In the genomic region with DNA sequence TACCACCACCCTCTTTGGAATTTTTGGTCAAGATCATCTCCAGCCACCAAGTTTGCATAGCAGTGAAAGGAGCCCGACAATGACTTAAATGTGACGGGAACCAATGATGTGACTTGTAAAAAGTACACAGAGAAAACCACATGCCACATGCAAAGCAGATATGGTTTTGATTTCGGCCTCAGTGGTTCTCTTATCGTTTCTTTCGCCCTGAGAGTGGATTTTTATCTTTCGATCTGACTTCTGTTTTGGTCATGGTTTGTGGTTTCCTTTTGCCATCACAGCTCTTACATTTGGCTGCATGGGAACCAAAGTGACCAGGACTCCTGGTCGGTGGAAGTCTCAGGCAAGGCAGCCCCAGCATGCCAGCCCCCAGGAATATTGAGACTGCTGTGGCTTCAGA, we compare ENCODE assay signal across 8 cellular contexts. TPM values are rescaled to one million over a fixed set of nuclear protein-coding genes. Genes with fewer than 3 reads are reported as not detected.
DNase-seq lines count a peak whose midpoint lies in the region; ATAC-seq, FAIRE-seq and TF ChIP-seq lines count a peak whose summit lies in the region.

No MANE protein-coding gene starts in this region.

- no peaks in the 10 kb centered on the region for H3K9me3 Mint-ChIP-seq in natural killer cell treated with Interleukin-12 subunit alpha and Interleukin-12 subunit beta and Interleukin-15 and Interleukin-18, amount 100 ng/mL, for 72 hours

- DNase-seq in NCI-H1048 (lab: John Stamatoyannopoulos, UW) (peak; percentile 11), hippocampal formation (lab: John Stamatoyannopoulos, UW) (no peak), NCI-H2081 (lab: John Stamatoyannopoulos, UW) (no peak), H54 (ENCODE audit: insufficient read length, low spot score) (no peak), SIG-M5 (lab: John Stamatoyannopoulos, UW) (no peak)
- DNase-seq in natural killer cell treated with Interleukin-12 subunit alpha and Interleukin-12 subunit beta and Interleukin-15 and Interleukin-18, amount 100 ng/mL, for 72 hours (ENCODE audit: low spot score) = peak; percentile 79

- POLR2A ChIA-PET in HEK293 (lab: Yijun Ruan, JAX) = no interaction called here

- peak overlapping the region; percentile 58 to 73 for H3K27ac Mint-ChIP-seq in natural killer cell treated with Interleukin-12 subunit alpha and Interleukin-12 subunit beta and Interleukin-15 and Interleukin-18, amount 100 ng/mL, for 72 hours

- peaks cover 35 to 40% of the 10 kb centered on the region in 2 donors for H3K4me1 Mint-ChIP-seq in natural killer cell treated with Interleukin-12 subunit alpha and Interleukin-12 subunit beta and Interleukin-15 and Interleukin-18, amount 100 ng/mL, for 72 hours (ENCODE audit: low read depth in 2 of 2)

- H3K27me3 Mint-ChIP-seq in natural killer cell treated with Interleukin-12 subunit alpha and Interleukin-12 subunit beta and Interleukin-15 and Interleukin-18, amount 100 ng/mL, for 72 hours = peaks cover 35 to 42% of the 10 kb centered on the region in 2 donors

- H3K36me3 Mint-ChIP-seq in natural killer cell treated with Interleukin-12 subunit alpha and Interleukin-12 subunit beta and Interleukin-15 and Interleukin-18, amount 100 ng/mL, for 72 hours = peaks cover 8% of the 10 kb centered on the region

- no peak for FAIRE-seq in H54 (lab: Jason Lieb, UNC)

- H3K4me3 ChIP-seq in HEK293 (ENCODE audit: low read depth, low read length) = no peak overlapping the region

- H3K27ac ChIP-seq in HEK293 (ENCODE audit: extremely low read depth, low read depth, low read length) = no peak overlapping the region; the same call in 1 of the 2 replicates

- H3K36me3 ChIP-seq in HEK293 (ENCODE audit: control insufficient read depth in 2 of 2, insufficient read depth in 1 of 2, low read length in 2 of 2) = no peaks in the 10 kb centered on the region; a peak in 1 of 3 replicates

- peaks cover 59% of the 10 kb centered on the region for H3K4me1 ChIP-seq in HEK293 (ENCODE audit: control insufficient read depth, insufficient read depth, low read length)

- CTCF ChIA-PET in HEK293 (lab: Yijun Ruan, JAX) = no interaction called here

- ATAC-seq in GM18861 (IDR thresholded peaks at IDR 0.05; ENCODE audit: unreplicated experiment) = peak; percentile 97
- ATAC-seq in natural killer cell treated with Interleukin-12 subunit alpha and Interleukin-12 subunit beta and Interleukin-15 and Interleukin-18, amount 100 ng/mL, for 72 hours = peak; percentile 90 to 92

- TF ChIP-seq CTCF in HEK293 (tag by site-specific recombination; IDR thresholded peaks at IDR 0.05) = no peak

- TF ChIP-seq POLR2A in H54 (IDR thresholded peaks at IDR 0.05; ENCODE audit: low read depth, low read length) = no peak

- no peaks in the 10 kb centered on the region for H3K9me3 ChIP-seq in HEK293 (ENCODE audit: control insufficient read depth, insufficient read depth, low read depth, low read length)

- peak overlapping the region; percentile 42 for H3K4me3 Mint-ChIP-seq in natural killer cell treated with Interleukin-12 subunit alpha and Interleukin-12 subunit beta and Interleukin-15 and Interleukin-18, amount 100 ng/mL, for 72 hours

TF ChIP-seq in HEK293, 187 proteins besides CTCF, POLR2A, EP300 and RAD21 (continues in another document):
- TF ChIP-seq ZNF18 (tag by site-specific recombination; IDR thresholded peaks at IDR 0.05) = 0 out of 2 replicates have a peak, but pooled peaks have one; percentile 14
- no peak for TF ChIP-seq KLF9 (tag by site-specific recombination; IDR thresholded peaks at IDR 0.05; ENCODE audit: low read depth)
- TF ChIP-seq, protein P1, sequence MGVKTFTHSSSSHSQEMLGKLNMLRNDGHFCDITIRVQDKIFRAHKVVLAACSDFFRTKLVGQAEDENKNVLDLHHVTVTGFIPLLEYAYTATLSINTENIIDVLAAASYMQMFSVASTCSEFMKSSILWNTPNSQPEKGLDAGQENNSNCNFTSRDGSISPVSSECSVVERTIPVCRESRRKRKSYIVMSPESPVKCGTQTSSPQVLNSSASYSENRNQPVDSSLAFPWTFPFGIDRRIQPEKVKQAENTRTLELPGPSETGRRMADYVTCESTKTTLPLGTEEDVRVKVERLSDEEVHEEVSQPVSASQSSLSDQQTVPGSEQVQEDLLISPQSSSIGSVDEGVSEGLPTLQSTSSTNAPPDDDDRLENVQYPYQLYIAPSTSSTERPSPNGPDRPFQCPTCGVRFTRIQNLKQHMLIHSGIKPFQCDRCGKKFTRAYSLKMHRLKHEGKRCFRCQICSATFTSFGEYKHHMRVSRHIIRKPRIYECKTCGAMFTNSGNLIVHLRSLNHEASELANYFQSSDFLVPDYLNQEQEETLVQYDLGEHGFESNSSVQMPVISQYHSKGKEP (tag by site-specific recombination; IDR thresholded peaks at IDR 0.05) = no peak
- no peak for TF ChIP-seq ZNF426 (tag by site-specific recombination; IDR thresholded peaks at IDR 0.05)
- no peak for TF ChIP-seq ZNF510 (tag by site-specific recombination; IDR thresholded peaks at IDR 0.05; ENCODE audit: insufficient replicate concordance)
- no peak for TF ChIP-seq ZBTB20 (tag by site-specific recombination; IDR thresholded peaks at IDR 0.05)
- TF ChIP-seq ZNF560 (tag by site-specific recombination; IDR thresholded peaks at IDR 0.05; ENCODE audit: borderline replicate concordance) = no peak
- TF ChIP-seq ZNF521 (tag by site-specific recombination; IDR thresholded peaks at IDR 0.05) = no peak
- TF ChIP-seq ZNF548 (tag by site-specific recombination; IDR thresholded peaks at IDR 0.05) = no peak
- TF ChIP-seq ZIC2 (tag by site-specific recombination; IDR thresholded peaks at IDR 0.05) = 0 out of 2 replicates have a peak, but pooled peaks have one; percentile 39
- TF ChIP-seq ZNF10 (tag by site-specific recombination; IDR thresholded peaks at IDR 0.05) = no peak
- no peak for TF ChIP-seq ZNF555 (tag by site-specific recombination; conservative IDR thresholded peaks at IDR 0.05)
- TF ChIP-seq ZNF670 (tag by site-specific recombination; IDR thresholded peaks at IDR 0.05; ENCODE audit: low read depth) = no peak
- TF ChIP-seq ZNF600 (tag by site-specific recombination; IDR thresholded peaks at IDR 0.05) = peak; percentile 62; the same call in 1 of the 2 replicates
- no peak for TF ChIP-seq ZNF530 (tag by site-specific recombination; IDR thresholded peaks at IDR 0.05; ENCODE audit: low read depth)
- TF ChIP-seq ZNF23 (tag by site-specific recombination; IDR thresholded peaks at IDR 0.05; ENCODE audit: borderline replicate concordance) = no peak
- TF ChIP-seq ZNF791 (tag by site-specific recombination; IDR thresholded peaks at IDR 0.05) = no peak
- TF ChIP-seq ZNF837 (tag by site-specific recombination; IDR thresholded peaks at IDR 0.05) = no peak
- peak; percentile 81 for TF ChIP-seq OSR2 (tag by site-specific recombination; IDR thresholded peaks at IDR 0.05)
- TF ChIP-seq ZNF398 (tag by site-specific recombination; IDR thresholded peaks at IDR 0.05) = no peak
- TF ChIP-seq KLF8 (tag by site-specific recombination; IDR thresholded peaks at IDR 0.05) = no peak
- 0 out of 2 replicates have a peak, but pooled peaks have one; percentile 17 for TF ChIP-seq FEZF1 (tag by site-specific recombination; IDR thresholded peaks at IDR 0.05)
- no peak for TF ChIP-seq KLF17 (tag by site-specific recombination; IDR thresholded peaks at IDR 0.05)
- no peak for TF ChIP-seq BCL11A (tag by site-specific recombination; IDR thresholded peaks at IDR 0.05; ENCODE audit: low read depth)
- TF ChIP-seq KLF10 (tag by site-specific recombination; IDR thresholded peaks at IDR 0.05) = no peak
- TF ChIP-seq ZNF660 (tag by site-specific recombination; IDR thresholded peaks at IDR 0.05) = no peak

RNA-seq across cellular contexts. Expression of gene TCF7L2, which starts 31.5 kb away (rescaled TPM):
- total RNA-seq in natural killer cell treated with Interleukin-12 subunit alpha and Interleukin-12 subunit beta and Interleukin-15 and Interleukin-18, amount 100 ng/mL, for 72 hours = 10 to 100 TPM in 1 of 2 donors, 1 to 10 TPM in 1; 8.1 to 10.3 TPM

Comparison
In these comparisons a context has a peak if more than half of its experiments do, and no peak if none do; other contexts are left out.
1. DNase-seq: peak in NCI-H1048 (single experiment) and natural killer cell treated with Interleukin-12 subunit alpha and Interleukin-12 subunit beta and Interleukin-15 and Interleukin-18, amount 100 ng/mL, for 72 hours (single experiment); none in hippocampal formation (0 of 2), NCI-H2081 (0 of 2), H54 (single experiment) and SIG-M5 (single experiment).